In genomic region chr5:11383506-11384095, GRCh38 we compare ENCODE assay signal across 18 cellular contexts.
DNase-seq lines count a peak whose midpoint lies in the region; ATAC-seq and TF ChIP-seq lines count a peak whose summit lies in the region.
"Had no signal": no experiment of that assay in that cellular context is flagged by ENCODE, and none has a peak within 500 bp of the region (broad histone marks: within the 10 kb centered on the region; RNA-seq: fewer than 3 reads in every experiment).

No MANE protein-coding gene starts in this region.

- DNase-seq in D341Med (ENCODE audit: low spot score) (peak; percentile 60), NCI-H2171 (lab: John Stamatoyannopoulos, UW) (peak; percentile 92), caudate nucleus (lab: John Stamatoyannopoulos, UW) (peak in 4 of 61 donors; percentile 6 to 70 (median 20)), NCI-H1048 (lab: John Stamatoyannopoulos, UW) (no peak), GM19240 (ENCODE audit: insufficient read length, low spot score) (no peak)
- DNase-seq: activated CD4-positive, alpha-beta T cell treated with anti-CD3 and anti-CD28 coated beads, Interleukin-2, amount 10 ng/mL, durations not matched to agents 24 days and 14 days; KBM-7; lower lobe of right lung; NCI-H1930; PC-9; SHP77 treated with DMSO at 0.1 percent for 48 hours; T-helper 1 cell had no signal

- peak; percentile 46 for TF ChIP-seq EP300 in neural cell (conservative IDR thresholded peaks at IDR 0.05; ENCODE audit: poor library complexity, severe bottlenecking)

- H3K4me3 ChIP-seq in neural cell (ENCODE audit: low read length): no peak overlapping the region
- H3K4me3 ChIP-seq: PC-9 had no signal

- H3K27ac ChIP-seq in caudate nucleus (ENCODE audit: low read depth, low read length) (peak overlapping the region; percentile 96), neural cell (ENCODE audit: low read length) (no peak overlapping the region)
- H3K27ac ChIP-seq: lower lobe of right lung, PC-9, tibial nerve had no signal

- no peaks in the 10 kb centered on the region for H3K9me2 ChIP-seq in neural cell (ENCODE audit: insufficient read depth, low read length)

- H2AFZ ChIP-seq in neural cell (ENCODE audit: low read depth, low read length): no peak overlapping the region
- H2AFZ ChIP-seq: PC-9 had no signal

- H4K20me1 ChIP-seq in neural cell (ENCODE audit: insufficient read depth): no peaks in the 10 kb centered on the region

- no peak for TF ChIP-seq RAD21 in neural cell (conservative IDR thresholded peaks at IDR 0.05)

- H3K9ac ChIP-seq in neural cell (ENCODE audit: low read length): no peak overlapping the region

- ATAC-seq in HG02642 (IDR thresholded peaks at IDR 0.05; ENCODE audit: poor library complexity, unreplicated experiment): no peak
- no peak for ATAC-seq in GM18907 (IDR thresholded peaks at IDR 0.05; ENCODE audit: unreplicated experiment)
- ATAC-seq: stimulated activated memory B cell treated with anti-CD40 and anti-IgM and Interleukin-4, amounts not matched to agents 10 μg/mL and 1 μg/mL and 100 μg/mL, for 72 hours had no signal

- no peaks in the 10 kb centered on the region for H3K79me2 ChIP-seq in neural cell (replicated peaks; ENCODE audit: insufficient read depth, low read length)

- no peaks in the 10 kb centered on the region for H3F3A ChIP-seq in neural cell (ENCODE audit: insufficient read depth, low read length, poor library complexity, severe bottlenecking)

- H3K36me3 ChIP-seq in neural cell (ENCODE audit: insufficient read depth, low read length): peaks cover 5% of the 10 kb centered on the region
- H3K36me3 ChIP-seq: lower lobe of right lung, ovary, tibial nerve had no signal

- no peaks in the 10 kb centered on the region for H3K9me3 ChIP-seq in neural cell (ENCODE audit: low read length)
- H3K9me3 ChIP-seq: lower lobe of right lung, ovary, tibial nerve had no signal

- TF ChIP-seq CTCF in neural cell (IDR thresholded peaks at IDR 0.05; ENCODE audit: poor library complexity, severe bottlenecking): no peak

- H3K4me2 ChIP-seq in neural cell (ENCODE audit: low read length): no peak overlapping the region
- H3K4me2 ChIP-seq: PC-9 had no signal

- H3K27me3 ChIP-seq in neural cell (ENCODE audit: insufficient read depth, low read depth, low read length): peaks cover 19% of the 10 kb centered on the region
- H3K27me3 ChIP-seq: ovary had no signal

TF ChIP-seq in neural cell, 6 proteins besides CTCF, POLR2A, EP300 and RAD21:
- TF ChIP-seq TAF1 (IDR thresholded peaks at IDR 0.05; ENCODE audit: low read depth): no peak
- no peak for TF ChIP-seq MXI1 (conservative IDR thresholded peaks at IDR 0.05; ENCODE audit: poor library complexity, severe bottlenecking)
- TF ChIP-seq EZH2 (IDR thresholded peaks at IDR 0.05; ENCODE audit: borderline replicate concordance, insufficient read depth, low read length, poor library complexity, severe bottlenecking): no peak
- TF ChIP-seq POLR2AphosphoS5 (IDR thresholded peaks at IDR 0.05): no peak
- no peak for TF ChIP-seq SMC3 (conservative IDR thresholded peaks at IDR 0.05; ENCODE audit: poor library complexity)
- no peak for TF ChIP-seq REST (IDR thresholded peaks at IDR 0.05; ENCODE audit: borderline replicate concordance)
TF ChIP-seq in neural cell: peak in this region for 0.

Comparison
In these comparisons a context has a peak if more than half of its experiments do, and no peak if none do; other contexts are left out.
1. DNase-seq: peak in D341Med (single experiment) and NCI-H2171 (single experiment); none in NCI-H1048 (single experiment) and GM19240 (single experiment).